8 cellular contexts compared by ENCODE assay signal in the genomic region with DNA sequence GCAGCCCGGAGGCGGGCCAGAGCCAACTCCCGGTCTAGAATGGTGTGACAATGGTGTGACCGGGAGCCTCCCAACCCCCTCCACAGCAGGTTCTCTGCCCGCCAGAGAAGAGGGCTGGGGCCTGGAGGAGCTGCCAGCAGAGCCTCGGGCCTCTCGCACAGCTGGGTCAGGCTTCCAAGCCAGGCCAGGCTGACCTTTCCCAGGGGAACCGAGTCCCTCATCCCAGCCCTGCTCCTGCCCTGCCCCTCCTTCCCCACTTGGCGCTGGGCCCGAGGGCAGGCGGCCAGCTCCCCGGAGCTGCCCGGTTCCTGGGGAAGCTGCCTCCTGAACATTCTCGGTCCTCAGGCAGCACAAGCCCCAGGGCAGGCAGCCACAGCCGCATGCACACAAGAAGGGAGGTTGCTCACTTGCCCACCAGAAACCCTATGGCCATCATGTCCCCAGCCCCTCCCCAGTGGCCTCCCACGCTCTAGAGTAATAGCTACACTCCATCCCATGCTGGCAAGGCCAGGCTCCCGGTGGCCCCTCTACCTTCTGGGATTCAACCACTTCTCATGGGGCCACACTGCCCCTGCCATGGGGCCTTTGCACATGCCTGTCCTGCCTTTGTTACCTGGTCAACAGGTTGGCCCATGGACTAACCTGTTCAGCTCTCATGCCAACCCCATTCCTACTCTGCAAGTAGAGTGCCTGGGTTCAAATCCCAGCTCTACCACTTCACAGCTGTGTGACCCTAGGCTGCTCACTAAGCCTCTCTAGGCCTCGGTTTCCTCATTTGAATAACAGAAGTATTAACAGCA.
DNase-seq lines count a peak whose midpoint lies in the region; ATAC-seq, FAIRE-seq and TF ChIP-seq lines count a peak whose summit lies in the region.

No MANE protein-coding gene starts in this region.

- H3K4me3 ChIP-seq in gastrocnemius medialis, result no peak overlapping the region

- ATAC-seq in left ventricle myocardium superior (peak; percentile 69), gastrocnemius medialis (peak; percentile 56 to 57), HG03439 (IDR thresholded peaks at IDR 0.05; ENCODE audit: unreplicated experiment) (no peak), GM19035 (IDR thresholded peaks at IDR 0.05; ENCODE audit: unreplicated experiment) (no peak)

- peaks cover 61 to 73% of the 10 kb centered on the region in 2 donors for H3K4me1 ChIP-seq in gastrocnemius medialis

- H3K27ac ChIP-seq in gastrocnemius medialis, result peak overlapping the region; percentile 93 to 98 (median 96)

- TF ChIP-seq CTCF in gastrocnemius medialis (IDR thresholded peaks at IDR 0.05 in 4 of 5, conservative IDR thresholded peaks at IDR 0.05 in 1 of 5), result no peak

- no peak for FAIRE-seq in H54 (lab: Jason Lieb, UNC)

- in situ Hi-C loops in gastrocnemius medialis (cut with MboI; ENCODE audit: low sequenced_read_pairs in 4 of 4), result loop anchor here in 1 of 4 donors (25.0 kb wide), 1 partner anchor 119 kb away; no protein-coding TSS in a partner anchor

- intact Hi-C loops in left ventricle myocardium superior (cut with micrococcal nuclease) (no loop called here), gastrocnemius medialis (cut with DNase I; ENCODE audit: low total_unique reads) (loop anchor here (10.0 kb wide), 1 partner anchor 522 kb away; a partner anchor contains a TSS)

- H3K27me3 ChIP-seq in gastrocnemius medialis, result no peaks in the 10 kb centered on the region

- no peaks in the 10 kb centered on the region for H3K9me3 ChIP-seq in gastrocnemius medialis

- H3K36me3 ChIP-seq in gastrocnemius medialis, result no peaks in the 10 kb centered on the region

- DNase-seq in H54 (ENCODE audit: insufficient read length, low spot score) (peak; percentile 83), amygdala (lab: John Stamatoyannopoulos, UW) (peak in 54 of 56 donors; percentile 26 to 91 (median 74)), left ventricle myocardium superior (peak; percentile 95), gastrocnemius medialis (peak; percentile 87 to 97), HPDE6-E6E7 (ENCODE audit: extremely low spot score) (no peak)
- DNase-seq in activated CD4-positive, alpha-beta T cell treated with anti-CD3 and anti-CD28 coated beads for 48 hours, result no peak

- TF ChIP-seq POLR2A in H54 (IDR thresholded peaks at IDR 0.05; ENCODE audit: low read depth, low read length) (no peak), gastrocnemius medialis (IDR thresholded peaks at IDR 0.05) (no peak)

Comparison
In these comparisons a context has a peak if more than half of its experiments do, and no peak if none do; other contexts are left out.
1. DNase-seq: peak in H54 (single experiment), amygdala (54 of 56), left ventricle myocardium superior (single experiment) and gastrocnemius medialis (2 of 2); none in HPDE6-E6E7 (single experiment) and activated CD4-positive, alpha-beta T cell treated with anti-CD3 and anti-CD28 coated beads for 48 hours (single experiment).
2. ATAC-seq: peak in left ventricle myocardium superior (single experiment) and gastrocnemius medialis (2 of 2); none in HG03439 (single experiment) and GM19035 (single experiment).